In genomic region chr7:110484316-110484715, GRCh38 we compare ENCODE assay signal across 9 cellular contexts.
"Had no signal": no experiment of that assay in that cellular context is flagged by ENCODE, and none has a peak within 500 bp of the region (broad histone marks: within the 10 kb centered on the region; RNA-seq: fewer than 3 reads in every experiment).

No MANE protein-coding gene starts in this region.

- H3K36me3 ChIP-seq: HAP-1 had no signal

- H2AFZ ChIP-seq: GM23248 had no signal

- H3K27me3 Mint-ChIP-seq: IgD-negative memory B cell had no signal

- H3K36me3 Mint-ChIP-seq: IgD-negative memory B cell had no signal

- ATAC-seq: HCT116, HepG2 had no signal

- H3K27ac Mint-ChIP-seq: HFFc6, IgD-negative memory B cell had no signal

- H3K4me3 ChIP-seq: GM23248, HAP-1 had no signal

- H3K9me3 ChIP-seq: HAP-1 had no signal

- H3K27ac ChIP-seq: GM23248, HL-60 had no signal

- H3K4me3 Mint-ChIP-seq: HFFc6, IgD-negative memory B cell had no signal

- H3K9ac ChIP-seq: GM23248 had no signal

- H3K4me1 Mint-ChIP-seq: IgD-negative memory B cell had no signal

- DNase-seq: GM23248, GOT3, H7, HFFc6 had no signal
